12 cellular contexts compared by ENCODE assay signal in the genomic region with DNA sequence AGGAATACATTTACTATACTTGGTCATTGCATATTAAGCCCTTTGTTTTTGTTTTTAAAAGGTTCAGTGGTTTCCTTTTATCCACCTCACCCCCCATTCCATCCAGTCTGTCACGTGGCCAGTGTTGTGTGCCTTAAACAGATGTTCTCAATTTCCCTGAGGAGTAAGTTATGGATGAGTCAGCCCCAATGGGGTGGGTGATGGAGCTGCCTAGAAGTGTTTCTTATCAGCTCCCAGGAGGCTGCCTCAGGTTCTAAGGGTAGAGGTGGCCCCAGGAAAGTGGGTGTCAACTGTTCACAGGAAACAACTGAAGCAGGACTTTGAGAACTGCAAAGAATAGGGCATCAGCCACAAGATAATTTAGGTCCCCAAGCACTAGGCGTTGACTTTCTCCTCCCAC. TPM values are rescaled to one million over a fixed set of nuclear protein-coding genes. Genes with fewer than 3 reads are reported as not detected.
A peak's percentile ranks its signal among the peaks of the same experiment; 100 is the strongest.
DNase-seq lines count a peak whose midpoint lies in the region; ATAC-seq and TF ChIP-seq lines count a peak whose summit lies in the region.
"Had no signal": no experiment of that assay in that cellular context is flagged by ENCODE, and none has a peak within 500 bp of the region (broad histone marks: within the 10 kb centered on the region; RNA-seq: fewer than 3 reads in every experiment).

No MANE protein-coding gene starts in this region.

- no peak for TF ChIP-seq CTCF in AG10803 (conservative IDR thresholded peaks at IDR 0.05; ENCODE audit: low read length)
- no peak for TF ChIP-seq CTCF in astrocyte of the cerebellum (IDR thresholded peaks at IDR 0.05; ENCODE audit: low read depth, low read length, missing control alignments)

- H3K27me3 Mint-ChIP-seq in T-cell: peaks cover 11 to 13% of the 10 kb centered on the region in 2 donors

- no peaks in the 10 kb centered on the region for H3K36me3 Mint-ChIP-seq in T-cell

- no peak overlapping the region for H3K27ac Mint-ChIP-seq in T-cell
- H3K27ac Mint-ChIP-seq: endodermal cell had no signal

- no peak overlapping the region for H3K4me3 Mint-ChIP-seq in T-cell
- H3K4me3 Mint-ChIP-seq: endodermal cell had no signal

- in situ Hi-C loops in astrocyte of the cerebellum (cut with HindIII; ENCODE audit: low sequenced_read_pairs): no loop called here

- DNase-seq in AG10803 (ENCODE audit: low read depth) (peak; percentile 99), HS-27A (ENCODE audit: low read depth) (peak; percentile 66), astrocyte of the cerebellum (ENCODE audit: low read depth) (peak; percentile 96), kidney tubule cell (ENCODE audit: low spot score) (peak; percentile 87), T-cell (no peak), medulla oblongata (ENCODE audit: extremely low spot score) (no peak), NCI-H1092 (lab: John Stamatoyannopoulos, UW) (no peak)
- DNase-seq: activated CD8-positive, alpha-beta memory T cell treated with anti-CD3 and anti-CD28 coated beads, Interleukin-2, amount 50 U/mL, for 48 hours; DMS79; endodermal cell; Right ventricle myocardium superior had no signal

- peak overlapping the region; percentile 2; the same call in 1 of the 2 replicates for H3K4me3 ChIP-seq in AG10803 (ENCODE audit: low read length)
- H3K4me3 ChIP-seq in astrocyte of the cerebellum (ENCODE audit: low read depth, low read length): no peak overlapping the region

- ATAC-seq in T-cell (replicated peaks in 1 of 4) (no peak), HG03378 (IDR thresholded peaks at IDR 0.05; ENCODE audit: unreplicated experiment) (no peak)

- H3K9me3 Mint-ChIP-seq in T-cell: no peaks in the 10 kb centered on the region
- H3K9me3 Mint-ChIP-seq: endodermal cell had no signal

- CTCF ChIA-PET in T-cell (lab: Charles Lee): interaction anchor here in 1 of 2 donors (0.7 kb wide), 1 partner anchor 1176 kb away, joined by 4 read pairs; no protein-coding TSS in a partner anchor

- POLR2A ChIA-PET in T-cell (lab: Charles Lee): no interaction called here

- H3K4me1 Mint-ChIP-seq in T-cell: peaks cover 0 to 5% (median 0%) of the 10 kb centered on the region in 3 donors
- H3K4me1 Mint-ChIP-seq: endodermal cell had no signal

RNA-seq across cellular contexts. Expression of a gene that starts 41.1 kb away (rescaled TPM):
- total RNA-seq in T-cell: not detected
- total RNA-seq: endodermal cell, Right ventricle myocardium superior had no signal

Comparison
In these comparisons a context has a peak if more than half of its experiments do, and no peak if none do; other contexts are left out.
1. DNase-seq: peak in AG10803 (single experiment), HS-27A (single experiment), astrocyte of the cerebellum (single experiment) and kidney tubule cell (single experiment); none in T-cell (0 of 34), medulla oblongata (single experiment) and NCI-H1092 (single experiment).